Comparison of ENCODE assay signal across 24 cellular contexts in genomic region chr18:62144338-62144737, GRCh38.
"Had no signal": no experiment of that assay in that cellular context is flagged by ENCODE, and none has a peak within 500 bp of the region (broad histone marks: within the 10 kb centered on the region; RNA-seq: fewer than 3 reads in every experiment).

No MANE protein-coding gene starts in this region.

- H3K27ac ChIP-seq: coronary artery, esophagus muscularis mucosa, foreskin keratinocyte, gastroesophageal sphincter, ovary, psoas muscle, right lobe of liver, thoracic aorta, tibial nerve, upper lobe of left lung had no signal

- ATAC-seq: foreskin keratinocyte; gastroesophageal sphincter; left colon; natural killer cell; right lobe of liver; stimulated activated naive B cell treated with anti-CD40 and anti-IgM and Interleukin-4, amounts not matched to agents 10 μg/mL and 1 μg/mL and 100 μg/mL, for 72 hours had no signal

- H3K4me3 ChIP-seq: coronary artery, esophagus muscularis mucosa, gastroesophageal sphincter, lung, ovary, psoas muscle, right lobe of liver, thoracic aorta, tibial nerve, upper lobe of left lung had no signal

- H3K9me3 ChIP-seq: esophagus muscularis mucosa, gastroesophageal sphincter, ovary, psoas muscle, right lobe of liver, thoracic aorta, tibial nerve, upper lobe of left lung had no signal

- H3K4me1 ChIP-seq: esophagus muscularis mucosa, foreskin keratinocyte, gastroesophageal sphincter, psoas muscle, right lobe of liver, tibial nerve, upper lobe of left lung had no signal

- H3K27me3 ChIP-seq: esophagus muscularis mucosa, foreskin keratinocyte, gastroesophageal sphincter, ovary, right lobe of liver, tibial nerve, upper lobe of left lung had no signal

- DNase-seq: dermis blood vessel endothelial cell; effector memory CD4-positive, alpha-beta T cell; foreskin keratinocyte; hypothalamus; immature natural killer cell; islet precursor cell; kidney glomerular epithelial cell; left colon; natural killer cell; occipital lobe; ovary; psoas muscle; right lobe of liver; small intestine; stimulated activated CD4-positive, alpha-beta T cell treated with anti-CD3 and anti-CD28 coated beads, Interleukin-15, amount 100 ng/mL, for 24 hours; stimulated activated CD4-positive, alpha-beta T cell treated with anti-CD3 and anti-CD28 coated beads, Interleukin-2, amount 100 ng/mL, for 48 hours; stimulated activated naive B cell treated with anti-CD40 and anti-IgM and Interleukin-4, amounts not matched to agents 10 μg/mL and 1 μg/mL and 100 μg/mL, for 72 hours; upper lobe of left lung had no signal

- H3K36me3 ChIP-seq: ovary, right lobe of liver had no signal
